ENCODE assay signal across 12 cellular contexts in genomic region chr7:133602291-133602690, GRCh38.
A peak's percentile ranks its signal among the peaks of the same experiment; 100 is the strongest.
DNase-seq lines count a peak whose midpoint lies in the region; FAIRE-seq and TF ChIP-seq lines count a peak whose summit lies in the region.
"Had no signal": no experiment of that assay in that cellular context is flagged by ENCODE, and none has a peak within 500 bp of the region (broad histone marks: within the 10 kb centered on the region; RNA-seq: fewer than 3 reads in every experiment).

No MANE protein-coding gene starts in this region.

- H3K4me1 ChIP-seq in astrocyte (ENCODE audit: insufficient read depth, low read length) (peaks cover 9% of the 10 kb centered on the region), endodermal cell (ENCODE audit: control insufficient read depth, insufficient read depth, low read length) (no peaks in the 10 kb centered on the region)

- no peak overlapping the region for H3K27ac Mint-ChIP-seq in astrocyte (ENCODE audit: unreplicated experiment)
- H3K27ac Mint-ChIP-seq in endodermal cell, result no peak overlapping the region

- H3K9me3 ChIP-seq in astrocyte (ENCODE audit: insufficient read depth, low read depth, low read length) (no peaks in the 10 kb centered on the region), endodermal cell (ENCODE audit: control insufficient read depth, low read length) (no peaks in the 10 kb centered on the region)
- H3K9me3 ChIP-seq: adrenal gland, thyroid gland had no signal

- H3K36me3 ChIP-seq in astrocyte (ENCODE audit: insufficient read depth, low read length) (no peaks in the 10 kb centered on the region), endodermal cell (ENCODE audit: control insufficient read depth, insufficient read depth, low read length) (no peaks in the 10 kb centered on the region)
- H3K36me3 ChIP-seq: adrenal gland, thyroid gland had no signal

- no peaks in the 10 kb centered on the region for H3K79me2 ChIP-seq in astrocyte (ENCODE audit: insufficient read depth, low read length)

- H3K4me2 ChIP-seq in astrocyte (ENCODE audit: low read length), result peak overlapping the region; percentile 44

- H4K20me1 ChIP-seq in astrocyte (ENCODE audit: insufficient read depth, low read length), result peaks cover 4% of the 10 kb centered on the region

- H3K27me3 Mint-ChIP-seq in astrocyte (ENCODE audit: low read depth, unreplicated experiment), result no peaks in the 10 kb centered on the region
- no peaks in the 10 kb centered on the region for H3K27me3 Mint-ChIP-seq in endodermal cell (ENCODE audit: insufficient read depth)

- DNase-seq in DMS 273 (lab: John Stamatoyannopoulos, UW; ENCODE audit: unreplicated experiment) (peak; percentile 83), NCI-H1694 treated with DMSO at 0.1 percent for 48 hours (lab: John Stamatoyannopoulos, UW) (peak; percentile 63), astrocyte (ENCODE audit: low read depth) (peak; percentile 68), iris pigment epithelial cell (ENCODE audit: low read depth) (peak; percentile 81), T-helper 2 cell (no peak), HTR-8/SVneo (ENCODE audit: insufficient read length, low spot score) (no peak), endodermal cell (no peak), GDM1 (lab: John Stamatoyannopoulos, UW) (no peak)
- DNase-seq: islet precursor cell had no signal

- H3K9ac ChIP-seq in astrocyte (ENCODE audit: low read length) (no peak overlapping the region), endodermal cell (ENCODE audit: extremely low read depth, low read length, poor library complexity, severe bottlenecking) (no peak overlapping the region)

- H3K27me3 ChIP-seq in astrocyte (ENCODE audit: insufficient read depth, low read length) (no peaks in the 10 kb centered on the region), endodermal cell (ENCODE audit: control insufficient read depth, insufficient read depth, low read length, poor library complexity, severe bottlenecking) (no peaks in the 10 kb centered on the region)
- H3K27me3 ChIP-seq: adrenal gland, thyroid gland had no signal

- no peak overlapping the region for H2AFZ ChIP-seq in astrocyte (ENCODE audit: low read depth, low read length)

- WGBS in endodermal cell (ENCODE audit: insufficient coverage in 1 of 2, insufficient read length in 1 of 2), 2 experiments, result 82 to 83% methylated on average over 1 to 4 of the region's 4 CpGs

- FAIRE-seq in astrocyte (lab: Jason Lieb, UNC), result peak; percentile 39
- no peak for FAIRE-seq in HTR-8/SVneo (lab: Jason Lieb, UNC)

- H3K4me1 Mint-ChIP-seq in astrocyte (ENCODE audit: low read depth, unreplicated experiment) (peaks cover 4% of the 10 kb centered on the region), endodermal cell (peaks cover 4% of the 10 kb centered on the region)

- TF ChIP-seq CTCF in astrocyte (IDR thresholded peaks at IDR 0.05; ENCODE audit: insufficient read depth, low read depth, low read length) (no peak), endodermal cell (conservative IDR thresholded peaks at IDR 0.05) (no peak)

- H3K36me3 Mint-ChIP-seq in astrocyte (ENCODE audit: low read depth, unreplicated experiment) (no peaks in the 10 kb centered on the region), endodermal cell (ENCODE audit: low read depth) (no peaks in the 10 kb centered on the region)

- H3K9me3 Mint-ChIP-seq in astrocyte (ENCODE audit: unreplicated experiment), result no peaks in the 10 kb centered on the region
- no peaks in the 10 kb centered on the region for H3K9me3 Mint-ChIP-seq in endodermal cell

- H3K27ac ChIP-seq in astrocyte (ENCODE audit: low read depth, low read length) (no peak overlapping the region), endodermal cell (ENCODE audit: low read depth, low read length) (no peak overlapping the region)
- H3K27ac ChIP-seq: adrenal gland, C4-2B, thyroid gland had no signal

- no peak overlapping the region for H3K4me3 ChIP-seq in astrocyte (ENCODE audit: insufficient read depth, low read depth, low read length)
- H3K4me3 ChIP-seq in endodermal cell (ENCODE audit: low read length), result no peak overlapping the region
- H3K4me3 ChIP-seq: adrenal gland, thyroid gland had no signal

- H3K4me3 Mint-ChIP-seq in astrocyte (ENCODE audit: unreplicated experiment) (no peak overlapping the region), endodermal cell (no peak overlapping the region)

Comparison
In these comparisons a context has a peak if more than half of its experiments do, and no peak if none do; other contexts are left out.
1. DNase-seq: peak in DMS 273 (single experiment), NCI-H1694 treated with DMSO at 0.1 percent for 48 hours (single experiment), astrocyte (single experiment) and iris pigment epithelial cell (single experiment); none in T-helper 2 cell (0 of 5), HTR-8/SVneo (single experiment), endodermal cell (single experiment) and GDM1 (single experiment).